ENCODE assay signal across 28 cellular contexts in the genomic region with DNA sequence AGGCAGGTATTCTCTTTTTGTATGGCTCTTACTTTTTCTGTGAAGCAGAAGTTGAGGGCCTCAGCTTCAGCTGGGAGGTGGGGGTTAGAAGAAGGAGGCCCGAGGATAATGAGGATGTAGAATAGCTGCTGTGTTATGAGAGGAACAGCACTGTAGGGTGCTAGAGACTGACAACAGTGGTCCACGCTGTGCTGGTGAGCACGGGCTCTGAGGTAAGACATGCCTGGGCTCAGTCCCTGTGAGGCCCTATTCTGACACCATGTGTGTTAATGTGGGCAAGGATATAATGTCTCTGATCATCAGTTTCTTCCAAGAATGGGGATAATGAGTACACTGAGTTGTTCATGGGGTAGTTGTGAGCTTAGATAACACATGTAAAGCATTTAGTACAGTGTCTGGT.
"Had no signal": no experiment of that assay in that cellular context is flagged by ENCODE, and none has a peak within 500 bp of the region (broad histone marks: within the 10 kb centered on the region; RNA-seq: fewer than 3 reads in every experiment).

No MANE protein-coding gene starts in this region.

- H3K27me3 ChIP-seq: stomach, suprapubic skin, testis, thyroid gland, tibial artery, tibial nerve, transverse colon, upper lobe of left lung, upper lobe of right lung, uterus, vagina had no signal

- H3K4me1 ChIP-seq: stomach, suprapubic skin, testis, thyroid gland, tibial artery, tibial nerve, transverse colon, upper lobe of left lung, upper lobe of right lung, uterus, vagina had no signal

- H3K36me3 ChIP-seq: stomach, suprapubic skin, thoracic aorta, thyroid gland, tibial artery, tibial nerve, transverse colon, upper lobe of left lung, upper lobe of right lung, uterus, vagina had no signal

- ATAC-seq: stimulated activated memory B cell treated with anti-CD40 and anti-IgM and Interleukin-4, amounts not matched to agents 10 μg/mL and 1 μg/mL and 100 μg/mL, for 72 hours; stimulated activated naive B cell treated with anti-CD40 and anti-IgM and Interleukin-4, amounts not matched to agents 10 μg/mL and 1 μg/mL and 100 μg/mL, for 72 hours; upper lobe of right lung had no signal

- H3K4me1 Mint-ChIP-seq: stimulated activated memory B cell treated with anti-CD40 and anti-IgM and Interleukin-4, amounts not matched to agents 10 μg/mL and 1 μg/mL and 100 μg/mL, for 72 hours; stimulated activated naive B cell treated with anti-CD40 and anti-IgM and Interleukin-4, amounts not matched to agents 10 μg/mL and 1 μg/mL and 100 μg/mL, for 72 hours had no signal

- H3K9me3 ChIP-seq: suprapubic skin, testis, thyroid gland, tibial artery, transverse colon, upper lobe of left lung, upper lobe of right lung, uterus, vagina had no signal

- H3K27ac Mint-ChIP-seq: stimulated activated memory B cell treated with anti-CD40 and anti-IgM and Interleukin-4, amounts not matched to agents 10 μg/mL and 1 μg/mL and 100 μg/mL, for 72 hours; stimulated activated naive B cell treated with anti-CD40 and anti-IgM and Interleukin-4, amounts not matched to agents 10 μg/mL and 1 μg/mL and 100 μg/mL, for 72 hours; stimulated activated naive CD8-positive, alpha-beta T cell treated with anti-CD3 and anti-CD28 coated beads, Interleukin-15, Interleukin-2, amounts not matched to agents 100 ng/mL and 50 ng/mL, for 24 hours; type B pancreatic cell had no signal

- H3K36me3 Mint-ChIP-seq: stimulated activated memory B cell treated with anti-CD40 and anti-IgM and Interleukin-4, amounts not matched to agents 10 μg/mL and 1 μg/mL and 100 μg/mL, for 72 hours; stimulated activated naive B cell treated with anti-CD40 and anti-IgM and Interleukin-4, amounts not matched to agents 10 μg/mL and 1 μg/mL and 100 μg/mL, for 72 hours; type B pancreatic cell had no signal

- H3K4me3 Mint-ChIP-seq: stimulated activated memory B cell treated with anti-CD40 and anti-IgM and Interleukin-4, amounts not matched to agents 10 μg/mL and 1 μg/mL and 100 μg/mL, for 72 hours; stimulated activated naive B cell treated with anti-CD40 and anti-IgM and Interleukin-4, amounts not matched to agents 10 μg/mL and 1 μg/mL and 100 μg/mL, for 72 hours; stimulated activated naive CD8-positive, alpha-beta T cell treated with anti-CD3 and anti-CD28 coated beads, Interleukin-15, Interleukin-2, amounts not matched to agents 100 ng/mL and 50 ng/mL, for 24 hours; type B pancreatic cell had no signal

- H3K4me3 ChIP-seq: stomach, suprapubic skin, testis, thoracic aorta, thyroid gland, tibial artery, tibial nerve, transverse colon, upper lobe of left lung, upper lobe of right lung, uterus, vagina had no signal

- H3K27ac ChIP-seq: stomach, suprapubic skin, testis, thoracic aorta, thyroid gland, tibial artery, tibial nerve, transverse colon, upper lobe of left lung, upper lobe of right lung, uterus, vagina had no signal

- FAIRE-seq: urothelium cell line had no signal

- H3K9me3 Mint-ChIP-seq: stimulated activated naive CD8-positive, alpha-beta T cell treated with anti-CD3 and anti-CD28 coated beads, Interleukin-15, Interleukin-2, amounts not matched to agents 100 ng/mL and 50 ng/mL, for 24 hours; type B pancreatic cell had no signal

- DNase-seq: stimulated activated CD4-positive, alpha-beta T cell treated with anti-CD3 and anti-CD28 coated beads, Interleukin-1b, Interleukin-23, amount 100 ng/mL, for 48 hours; stimulated activated CD4-positive, alpha-beta T cell treated with anti-CD3 and anti-CD28 coated beads, Interleukin-2, amount 100 ng/mL, for 24 hours; stimulated activated CD4-positive, alpha-beta T cell treated with anti-CD3 and anti-CD28 coated beads, Interleukin-2, amount 100 ng/mL, for 48 hours; stimulated activated CD4-positive, alpha-beta T cell treated with anti-CD3 and anti-CD28 coated beads, Interleukin-4, amount 100 ng/mL, for 1 hour; stimulated activated CD4-positive, alpha-beta T cell treated with anti-CD3 and anti-CD28 coated beads, Interleukin-4, amount 100 ng/mL, for 24 hours; stimulated activated CD4-positive, alpha-beta T cell treated with anti-CD3 and anti-CD28 coated beads, Interleukin-4, amount 100 ng/mL, for 4 hours; stimulated activated CD8-positive, alpha-beta memory T cell treated with anti-CD3 and anti-CD28 coated beads, Interleukin-4, amount 100 ng/mL, for 48 hours; stimulated activated naive B cell treated with anti-CD40 and anti-IgM and Interleukin-4, amounts not matched to agents 10 μg/mL and 1 μg/mL and 100 μg/mL, for 72 hours; stimulated activated naive CD4-positive, alpha-beta T cell; stimulated activated naive CD4-positive, alpha-beta T cell treated with Interleukin-2 at 50 U/mL for 16 hours; stomach; substantia nigra; testis; thyroid gland; tibial artery; transverse colon; trophoblast cell; upper lobe of left lung; upper lobe of right lung; uterus had no signal
